10 cellular contexts compared by ENCODE assay signal in the genomic region with DNA sequence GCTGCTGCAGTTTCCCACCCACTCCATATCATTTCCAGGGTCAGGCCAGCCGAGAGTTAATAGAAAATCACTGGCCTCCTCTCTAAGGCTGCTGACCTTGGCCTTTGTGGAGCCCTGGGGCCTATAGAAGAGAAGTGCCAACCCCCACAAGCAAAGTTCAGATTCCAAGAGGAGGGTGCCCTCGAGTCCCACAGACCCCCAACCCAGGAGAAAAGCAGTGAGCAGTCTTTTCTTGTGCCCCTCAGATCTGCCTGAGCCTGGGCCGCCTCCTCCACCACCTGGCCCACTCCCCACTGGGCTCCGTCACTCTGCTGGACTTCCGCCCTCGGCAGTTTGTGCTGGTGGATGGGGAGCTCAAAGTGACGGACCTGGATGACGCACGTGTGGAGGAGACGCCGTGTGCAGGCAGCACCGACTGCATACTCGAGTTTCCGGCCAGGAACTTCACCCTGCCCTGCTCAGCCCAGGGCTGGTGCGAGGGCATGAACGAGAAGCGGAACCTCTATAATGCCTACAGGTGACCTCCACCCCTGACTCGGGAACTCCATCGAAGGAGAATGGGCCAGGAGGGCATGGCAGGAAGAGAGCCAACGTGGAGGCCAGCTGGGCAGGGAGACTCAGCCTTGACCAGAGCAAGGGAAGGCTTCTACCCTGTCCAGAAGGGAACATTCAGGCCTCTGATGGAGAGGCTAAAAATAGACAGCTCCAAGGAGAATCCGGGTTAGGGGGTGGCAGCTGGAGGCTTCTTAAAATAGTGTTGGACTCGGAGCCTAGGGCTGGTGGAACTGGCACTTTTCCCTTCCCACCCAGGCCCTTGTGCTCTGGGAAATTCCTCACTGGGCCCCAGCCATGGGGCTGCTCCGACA. TPM values are rescaled to one million over a fixed set of nuclear protein-coding genes. Genes with fewer than 3 reads are reported as not detected.
DNase-seq lines count a peak whose midpoint lies in the region; ATAC-seq and TF ChIP-seq lines count a peak whose summit lies in the region.
"Had no signal": no experiment of that assay in that cellular context is flagged by ENCODE, and none has a peak within 500 bp of the region (broad histone marks: within the 10 kb centered on the region; RNA-seq: fewer than 3 reads in every experiment).

No MANE protein-coding gene starts in this region.

- peaks cover 70% of the 10 kb centered on the region for H3K79me2 ChIP-seq in neural progenitor cell (ENCODE audit: low read depth)

- H3K9ac ChIP-seq in neural progenitor cell, result no peak overlapping the region

- H3K27ac ChIP-seq in angular gyrus (ENCODE audit: low read depth, low read length) (peak overlapping the region; percentile 82), left ventricle myocardium inferior (replicated peaks) (peak overlapping the region; percentile 91), neural progenitor cell (no peak overlapping the region), transverse colon (peak overlapping the region; percentile 86 to 96 (median 92))

- H2AFZ ChIP-seq in neural progenitor cell (replicated peaks), result no peak overlapping the region

- in situ Hi-C loops in transverse colon (cut with MboI; ENCODE audit: low pct_ligation_motif_present in 1 of 4, low pct_unique_long_range_greater_than_20kb in 1 of 4, low sequenced_read_pairs in 3 of 4), result no loop called here

- H3K4me1 ChIP-seq in left ventricle myocardium inferior, result peaks cover 96% of the 10 kb centered on the region
- H3K4me1 ChIP-seq in neural progenitor cell, result peaks cover 63% of the 10 kb centered on the region
- peaks cover 64 to 89% (median 75%) of the 10 kb centered on the region in 4 donors for H3K4me1 ChIP-seq in transverse colon

- peak overlapping the region; percentile 37 for H3K27ac Mint-ChIP-seq in neural progenitor cell
- H3K27ac Mint-ChIP-seq: activated B cell treated with CpG ODN at 0.5 μM for 24 hours; naive thymus-derived CD4-positive, alpha-beta T cell had no signal

- intact Hi-C loops in left ventricle myocardium inferior (cut with micrococcal nuclease), result no loop called here
- intact Hi-C loops in transverse colon (cut with DNase I; ENCODE audit: low total_unique reads), result loop anchor here (5.0 kb wide), 1 partner anchor 127 kb away; no protein-coding TSS in a partner anchor

- WGBS in transverse colon (ENCODE audit: low coverage in 1 of 2), 2 donors, result 40% methylated on average over 23 of the region's 23 CpGs; no CpG with 5 or more reads in 1 of the 2 donors

- H3K4me3 Mint-ChIP-seq in neural progenitor cell, result peak overlapping the region; percentile 35
- H3K4me3 Mint-ChIP-seq: activated B cell treated with CpG ODN at 0.5 μM for 24 hours; naive thymus-derived CD4-positive, alpha-beta T cell had no signal

- peaks cover 88% of the 10 kb centered on the region for H3F3A ChIP-seq in neural progenitor cell (ENCODE audit: low read depth)

- H3K27me3 ChIP-seq in left ventricle myocardium inferior (ENCODE audit: low read depth), result no peaks in the 10 kb centered on the region
- no peaks in the 10 kb centered on the region for H3K27me3 ChIP-seq in neural progenitor cell
- no peaks in the 10 kb centered on the region for H3K27me3 ChIP-seq in transverse colon

- H3K36me3 Mint-ChIP-seq in neural progenitor cell, result no peaks in the 10 kb centered on the region
- H3K36me3 Mint-ChIP-seq: naive thymus-derived CD4-positive, alpha-beta T cell had no signal

- TF ChIP-seq CTCF in left ventricle myocardium inferior (IDR thresholded peaks at IDR 0.05; ENCODE audit: borderline replicate concordance), result no peak
- TF ChIP-seq CTCF in neural progenitor cell (IDR thresholded peaks at IDR 0.05), result no peak
- TF ChIP-seq CTCF in transverse colon (IDR thresholded peaks at IDR 0.05), result no peak

- no peak for TF ChIP-seq EP300 in transverse colon (IDR thresholded peaks at IDR 0.05; ENCODE audit: low read depth)

- DNase-seq in left ventricle myocardium inferior (peak; percentile 63), neural progenitor cell (ENCODE audit: low spot score) (no peak), transverse colon (peak; percentile 66), NCI-H187 treated with DMSO at 0.1 percent for 48 hours (lab: John Stamatoyannopoulos, UW) (no peak), SIG-M5 (lab: John Stamatoyannopoulos, UW) (no peak), NCI-H2196 (lab: John Stamatoyannopoulos, UW; ENCODE audit: unreplicated experiment) (no peak)
- DNase-seq: activated B cell treated with CpG ODN at 0.5 μM for 24 hours; naive thymus-derived CD4-positive, alpha-beta T cell had no signal

- H4K20me1 ChIP-seq in neural progenitor cell (ENCODE audit: low read depth), result peaks cover 85% of the 10 kb centered on the region

- H3K9me3 Mint-ChIP-seq in neural progenitor cell, result peaks cover 2% of the 10 kb centered on the region
- H3K9me3 Mint-ChIP-seq: activated B cell treated with CpG ODN at 0.5 μM for 24 hours; naive thymus-derived CD4-positive, alpha-beta T cell had no signal

- peak overlapping the region; percentile 87 for H3K4me3 ChIP-seq in left ventricle myocardium inferior
- no peak overlapping the region for H3K4me3 ChIP-seq in neural progenitor cell
- H3K4me3 ChIP-seq in transverse colon, result no peak overlapping the region

- no peak overlapping the region for H3K4me2 ChIP-seq in neural progenitor cell

- peaks cover 54% of the 10 kb centered on the region for H3K27me3 Mint-ChIP-seq in neural progenitor cell (ENCODE audit: insufficient read depth, low read depth)

- no peak for ATAC-seq in GM18502 (IDR thresholded peaks at IDR 0.05; ENCODE audit: poor library complexity, unreplicated experiment)
- ATAC-seq: naive thymus-derived CD4-positive, alpha-beta T cell had no signal

- TF ChIP-seq POLR2A in transverse colon (IDR thresholded peaks at IDR 0.05), result no peak

- H3K36me3 ChIP-seq in left ventricle myocardium inferior (peaks cover 52% of the 10 kb centered on the region), neural progenitor cell (no peaks in the 10 kb centered on the region), transverse colon (peaks cover 0 to 5% (median 0%) of the 10 kb centered on the region in 4 donors)

- H3K9me3 ChIP-seq in left ventricle myocardium inferior (replicated peaks), result no peaks in the 10 kb centered on the region
- no peaks in the 10 kb centered on the region for H3K9me3 ChIP-seq in neural progenitor cell (ENCODE audit: low read depth)
- H3K9me3 ChIP-seq in transverse colon, result no peaks in the 10 kb centered on the region

- H3K4me1 Mint-ChIP-seq in neural progenitor cell, result peaks cover 56% of the 10 kb centered on the region
- H3K4me1 Mint-ChIP-seq: activated B cell treated with CpG ODN at 0.5 μM for 24 hours had no signal

RNA-seq across cellular contexts. Expression of gene PKDCC, which starts 6.2 kb away (rescaled TPM):
- total RNA-seq in left ventricle myocardium inferior (88.7 TPM), neural progenitor cell (ENCODE audit: low replicate concordance) (70.4 and 133 TPM in 2 replicates), transverse colon (100 to 1,000 TPM in 1 of 4 donors, 10 to 100 TPM in 3; 60.6 to 108 (median 74.6) TPM)
- total RNA-seq: activated B cell treated with CpG ODN at 0.5 μM for 24 hours; naive thymus-derived CD4-positive, alpha-beta T cell had no signal

Comparison
In these comparisons a context has a peak if more than half of its experiments do, and no peak if none do; other contexts are left out.
1. DNase-seq: peak in left ventricle myocardium inferior (single experiment) and transverse colon (single experiment); none in neural progenitor cell (single experiment), NCI-H187 treated with DMSO at 0.1 percent for 48 hours (single experiment), SIG-M5 (single experiment) and NCI-H2196 (single experiment).